9 cellular contexts compared by ENCODE assay signal in the genomic region with DNA sequence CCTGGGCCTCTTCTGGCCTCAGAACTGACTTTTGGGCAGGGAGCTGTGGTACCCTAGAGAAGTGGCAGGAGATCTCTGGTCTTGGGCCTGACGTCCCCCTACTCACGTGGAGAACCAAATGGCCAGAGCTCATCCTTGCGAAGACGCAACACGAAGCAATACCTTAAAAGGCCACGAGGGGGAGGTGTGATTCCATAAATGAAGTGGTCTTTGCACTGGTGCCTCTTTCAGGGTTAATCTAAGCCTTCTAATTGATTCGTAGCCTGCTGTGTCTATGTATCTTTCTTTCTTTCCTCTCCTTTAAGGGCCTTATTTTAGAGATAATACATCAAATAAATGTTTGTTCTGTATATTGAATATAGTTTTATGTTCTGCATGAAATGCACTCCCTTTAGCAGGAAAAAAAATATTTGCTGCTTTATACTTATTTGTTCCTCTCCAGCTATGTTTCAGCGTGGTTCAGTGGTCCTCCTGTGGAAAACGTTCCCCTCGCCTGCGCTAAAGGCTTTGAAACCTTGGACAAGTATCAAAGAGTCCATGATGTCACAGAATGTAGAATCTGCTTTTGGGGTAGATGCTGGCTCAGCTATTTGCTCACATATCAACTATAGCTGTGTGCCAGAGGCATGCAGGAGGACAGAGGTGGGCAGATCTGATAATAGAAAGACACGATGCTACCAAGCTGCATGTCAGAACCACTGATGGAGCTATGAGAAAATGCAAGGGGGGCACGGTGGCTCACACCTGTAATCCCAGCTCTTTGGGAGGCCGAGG. TPM values are rescaled to one million over a fixed set of nuclear protein-coding genes. Genes with fewer than 3 reads are reported as not detected.
DNase-seq lines count a peak whose midpoint lies in the region; ATAC-seq, FAIRE-seq and TF ChIP-seq lines count a peak whose summit lies in the region.
"Had no signal": no experiment of that assay in that cellular context is flagged by ENCODE, and none has a peak within 500 bp of the region (broad histone marks: within the 10 kb centered on the region; RNA-seq: fewer than 3 reads in every experiment).

No MANE protein-coding gene starts in this region.

- no peak for TF ChIP-seq POLR2A in testis (IDR thresholded peaks at IDR 0.05)

- no peak overlapping the region for H3K4me3 ChIP-seq in fibroblast of villous mesenchyme (ENCODE audit: low read depth, low read length)
- H3K4me3 ChIP-seq in testis: no peak overlapping the region

- H3K4me1 ChIP-seq in testis: no peaks in the 10 kb centered on the region

- DNase-seq in Calu3: peak; percentile 83
- DNase-seq in LHCN-M2 (ENCODE audit: low read depth): peak; percentile 76
- DNase-seq in RCC 7860 (ENCODE audit: low spot score): peak; percentile 51
- DNase-seq in activated T-cell treated with anti-CD3 and anti-CD28 coated beads, Interleukin-2, amount 50 U/mL, for 72 hours: peak; percentile 75 to 83
- DNase-seq in fibroblast of villous mesenchyme (ENCODE audit: low read depth): peak; percentile 78
- peak; percentile 13 for DNase-seq in occipital lobe (lab: John Stamatoyannopoulos, UW)
- peak; percentile 90 for DNase-seq in testis

- CTCF ChIA-PET in Calu3 (lab: Charles Lee): interaction anchor here (0.5 to 4.8 kb wide), 16 partner anchors 13 to 398 kb away, joined by 3 to 31 read pairs (median 4); partner anchors contain the start of genes CYREN and WDR91

- BruUV-seq in Calu3 (replicated peaks; lab: Mats Ljungman, UMichigan): no TSS peak

- no peak overlapping the region for H3K27ac ChIP-seq in testis

- peaks cover 29% of the 10 kb centered on the region for H3K27me3 Mint-ChIP-seq in Calu3 (ENCODE audit: unreplicated experiment)
- H3K27me3 Mint-ChIP-seq in activated T-cell treated with anti-CD3 and anti-CD28 coated beads, Interleukin-2, amount 50 U/mL, for 72 hours (ENCODE audit: low read depth): peaks cover 11% of the 10 kb centered on the region

- FAIRE-seq in RCC 7860 (lab: Jason Lieb, UNC): peak; percentile 55

- H3K27ac Mint-ChIP-seq in Calu3 (ENCODE audit: unreplicated experiment): no peak overlapping the region
- no peak overlapping the region for H3K27ac Mint-ChIP-seq in activated T-cell treated with anti-CD3 and anti-CD28 coated beads, Interleukin-2, amount 50 U/mL, for 72 hours

- no peaks in the 10 kb centered on the region for H3K27me3 ChIP-seq in testis

- H3K9me3 Mint-ChIP-seq in Calu3 (ENCODE audit: low read depth, unreplicated experiment): peaks cover 2% of the 10 kb centered on the region
- no peaks in the 10 kb centered on the region for H3K9me3 Mint-ChIP-seq in activated T-cell treated with anti-CD3 and anti-CD28 coated beads, Interleukin-2, amount 50 U/mL, for 72 hours

- intact Hi-C loops in Calu3 (cut with micrococcal nuclease; ENCODE audit: unreplicated experiment) (loop anchor here (1.0 kb wide), 1 partner anchor 371 kb away; no protein-coding TSS in a partner anchor), testis (cut with DNase I; ENCODE audit: low total_unique reads) (loop anchor here (10.0 kb wide), 2 partner anchors 290 to 370 kb away; no protein-coding TSS in a partner anchor)

- 35 to 40% methylated on average over 13 to 14 of the region's 14 CpGs for WGBS in testis, 2 donors

- no peak overlapping the region for H3K4me3 Mint-ChIP-seq in Calu3 (ENCODE audit: low read depth, unreplicated experiment)
- H3K4me3 Mint-ChIP-seq in activated T-cell treated with anti-CD3 and anti-CD28 coated beads, Interleukin-2, amount 50 U/mL, for 72 hours: no peak overlapping the region

- H3K4me1 Mint-ChIP-seq in Calu3 (ENCODE audit: low read depth, unreplicated experiment): no peaks in the 10 kb centered on the region
- H3K4me1 Mint-ChIP-seq in activated T-cell treated with anti-CD3 and anti-CD28 coated beads, Interleukin-2, amount 50 U/mL, for 72 hours (ENCODE audit: low read depth): no peaks in the 10 kb centered on the region

- ATAC-seq in GM21447 (IDR thresholded peaks at IDR 0.05; ENCODE audit: unreplicated experiment): peak; percentile 79
- ATAC-seq in activated T-cell treated with anti-CD3 and anti-CD28 coated beads, Interleukin-2, amount 50 U/mL, for 72 hours (replicated peaks in 1 of 2): peak; percentile 85

- H3K36me3 Mint-ChIP-seq in Calu3 (ENCODE audit: insufficient read depth, unreplicated experiment): peaks cover 5% of the 10 kb centered on the region
- no peaks in the 10 kb centered on the region for H3K36me3 Mint-ChIP-seq in activated T-cell treated with anti-CD3 and anti-CD28 coated beads, Interleukin-2, amount 50 U/mL, for 72 hours (ENCODE audit: insufficient read depth in 2 of 2)

- H3K36me3 ChIP-seq in testis (ENCODE audit: low read depth, missing control alignments): no peaks in the 10 kb centered on the region

- peak; percentile 76 for TF ChIP-seq CTCF in Calu3 (IDR thresholded peaks at IDR 0.05; ENCODE audit: unreplicated experiment)
- peak; percentile 81 for TF ChIP-seq CTCF in fibroblast of villous mesenchyme (IDR thresholded peaks at IDR 0.05; ENCODE audit: insufficient read depth, low read depth, low read length)
- peak; percentile 75 to 93 (median 83) for TF ChIP-seq CTCF in testis (IDR thresholded peaks at IDR 0.05)

- H3K9me3 ChIP-seq in testis: no peaks in the 10 kb centered on the region

RNA-seq across cellular contexts. Expression of gene STRA8, which starts 41.0 kb away (rescaled TPM):
- not detected in 2 replicates for total RNA-seq in Calu3 (2022)
- not detected in 2 replicates for total RNA-seq in LHCN-M2 (2014; rRNA removed)
- polyA plus RNA-seq in LHCN-M2 (2012): not detected
- total RNA-seq in activated T-cell treated with anti-CD3 and anti-CD28 coated beads, Interleukin-2, amount 50 U/mL, for 72 hours: not detected
- total RNA-seq in fibroblast of villous mesenchyme: not detected in 2 replicates
- not detected for total RNA-seq in occipital lobe
- 1 to 10 TPM in 1 of 2 donors, under 1 TPM in 1; 0.87 to 3.5 TPM for total RNA-seq in testis
- 1.4 TPM for polyA plus RNA-seq in testis (ENCODE audit: insufficient read depth, low read depth, low replicate concordance)
- total RNA-seq: activated CD8-positive, alpha-beta memory T cell treated with anti-CD3 and anti-CD28 coated beads for 36 hours had no signal

Comparison
In these comparisons a context has a peak if more than half of its experiments do, and no peak if none do; other contexts are left out.
1. DNase-seq: peak in every context shown above with its lines; median percentile 90 in testis; 83 in Calu3; 79 in activated T-cell treated with anti-CD3 and anti-CD28 coated beads, Interleukin-2, amount 50 U/mL, for 72 hours; 78 in fibroblast of villous mesenchyme; 76 in LHCN-M2; 51 in RCC 7860; 13 in occipital lobe.